ENCODE assay signal across 10 cellular contexts in the genomic region with DNA sequence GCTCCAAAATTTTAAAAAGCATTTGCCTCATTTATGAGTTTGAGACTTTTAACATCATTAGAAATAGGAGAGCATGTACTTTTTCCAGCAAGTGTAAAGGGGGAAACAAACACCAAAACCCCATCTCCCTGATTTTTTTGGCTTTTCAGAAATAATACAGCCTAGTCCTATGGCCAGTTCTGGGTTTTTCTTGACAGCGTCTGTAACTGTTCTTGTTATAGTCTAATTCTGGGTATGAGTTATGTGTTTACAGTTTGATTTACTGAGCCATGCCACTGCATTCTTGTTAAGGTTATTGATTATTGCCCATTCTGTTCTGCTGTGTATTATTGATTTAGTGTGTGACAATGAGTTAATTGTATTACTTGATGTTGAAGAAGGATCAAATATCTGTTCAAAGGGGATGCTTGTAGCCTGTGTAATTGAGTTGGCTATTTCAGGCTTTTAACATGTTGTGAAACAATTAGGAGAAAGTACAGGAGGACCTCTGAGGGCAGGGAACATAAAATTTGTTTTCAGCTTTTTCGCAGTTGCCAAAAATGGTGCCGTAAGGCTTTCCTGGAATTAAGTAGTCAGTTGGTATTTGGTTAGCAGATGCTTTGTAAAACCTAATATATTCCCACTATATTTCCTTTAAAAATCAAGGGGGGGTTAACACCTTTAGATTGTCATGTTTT. TPM values are rescaled to one million over a fixed set of nuclear protein-coding genes. Genes with fewer than 3 reads are reported as not detected.
A peak's percentile ranks its signal among the peaks of the same experiment; 100 is the strongest.
DNase-seq lines count a peak whose midpoint lies in the region; ATAC-seq and TF ChIP-seq lines count a peak whose summit lies in the region.
"Had no signal": no experiment of that assay in that cellular context is flagged by ENCODE, and none has a peak within 500 bp of the region (broad histone marks: within the 10 kb centered on the region; RNA-seq: fewer than 3 reads in every experiment).

No MANE protein-coding gene starts in this region.

- H3K9me3 Mint-ChIP-seq in CD4-positive, alpha-beta memory T cell: peaks cover 0 to 2% (median 0%) of the 10 kb centered on the region in 8 donors
- peaks cover 5% of the 10 kb centered on the region for H3K9me3 Mint-ChIP-seq in endodermal cell

- no peak for ATAC-seq in HG03565 (IDR thresholded peaks at IDR 0.05; ENCODE audit: unreplicated experiment)

- peak overlapping the region in 6 of 8 donors; percentile 42 to 85 (median 61) for H3K4me3 Mint-ChIP-seq in CD4-positive, alpha-beta memory T cell
- no peak overlapping the region for H3K4me3 Mint-ChIP-seq in endodermal cell

- peak overlapping the region in 1 of 2 donors; percentile 18 for H3K4me3 ChIP-seq in CD4-positive, alpha-beta memory T cell (ENCODE audit: low read length in 2 of 2)
- H3K4me3 ChIP-seq in esophagus muscularis mucosa: no peak overlapping the region
- H3K4me3 ChIP-seq in neutrophil (ENCODE audit: low read depth in 1 of 2, low read length in 1 of 2): no peak overlapping the region
- H3K4me3 ChIP-seq in endodermal cell (ENCODE audit: low read length): no peak overlapping the region
- H3K4me3 ChIP-seq: pancreas had no signal

- TF ChIP-seq POLR2A in esophagus muscularis mucosa (IDR thresholded peaks at IDR 0.05; ENCODE audit: low read depth): no peak

- peaks cover 5% of the 10 kb centered on the region for H3K36me3 ChIP-seq in CD4-positive, alpha-beta memory T cell (ENCODE audit: insufficient read depth, low read length)
- H3K36me3 ChIP-seq in esophagus muscularis mucosa: no peaks in the 10 kb centered on the region
- peaks cover 4% of the 10 kb centered on the region for H3K36me3 ChIP-seq in neutrophil
- no peaks in the 10 kb centered on the region for H3K36me3 ChIP-seq in endodermal cell (ENCODE audit: control insufficient read depth, insufficient read depth, low read length)
- H3K36me3 ChIP-seq: pancreas had no signal

- intact Hi-C loops in CD4-positive, alpha-beta memory T cell (cut with micrococcal nuclease): loop anchor here (5.0 kb wide), 1 partner anchor 33 kb away; no protein-coding TSS in a partner anchor
- intact Hi-C loops in esophagus muscularis mucosa (cut with DNase I): no loop called here

- peaks cover 30 to 62% of the 10 kb centered on the region in 2 donors for H3K36me3 Mint-ChIP-seq in CD4-positive, alpha-beta memory T cell
- H3K36me3 Mint-ChIP-seq in endodermal cell (ENCODE audit: low read depth): no peaks in the 10 kb centered on the region

- H3K27me3 ChIP-seq in CD4-positive, alpha-beta memory T cell (ENCODE audit: insufficient read depth, low read length): no peaks in the 10 kb centered on the region
- H3K27me3 ChIP-seq in esophagus muscularis mucosa: no peaks in the 10 kb centered on the region
- no peaks in the 10 kb centered on the region for H3K27me3 ChIP-seq in neutrophil
- peaks cover 10% of the 10 kb centered on the region for H3K27me3 ChIP-seq in endodermal cell (ENCODE audit: control insufficient read depth, insufficient read depth, low read length, poor library complexity, severe bottlenecking)
- H3K27me3 ChIP-seq: pancreas had no signal

- POLR2A ChIA-PET in CD4-positive, alpha-beta memory T cell (lab: Charles Lee; ENCODE audit: partially characterized antibody): interaction anchor here (0.6 to 1.7 kb wide), 10 partner anchors 10 to 73 kb away, joined by 3 to 10 read pairs (median 4); a partner anchor contains a TSS

- H3K27me3 Mint-ChIP-seq in CD4-positive, alpha-beta memory T cell: peaks cover 0 to 1% of the 10 kb centered on the region in 2 donors
- H3K27me3 Mint-ChIP-seq in endodermal cell (ENCODE audit: insufficient read depth): peaks cover 15% of the 10 kb centered on the region

- H3K9me3 ChIP-seq in CD4-positive, alpha-beta memory T cell (ENCODE audit: control insufficient read depth in 1 of 2, low read length in 2 of 2): no peaks in the 10 kb centered on the region
- no peaks in the 10 kb centered on the region for H3K9me3 ChIP-seq in esophagus muscularis mucosa
- no peaks in the 10 kb centered on the region for H3K9me3 ChIP-seq in neutrophil
- H3K9me3 ChIP-seq in endodermal cell (ENCODE audit: control insufficient read depth, low read length): peaks cover 12% of the 10 kb centered on the region
- H3K9me3 ChIP-seq: pancreas had no signal

- WGBS in esophagus muscularis mucosa: 83% methylated on average over 3 of the region's 3 CpGs
- 93 to 100% methylated on average over 1 to 3 of the region's 3 CpGs for WGBS in endodermal cell (ENCODE audit: insufficient coverage in 1 of 2, insufficient read length in 1 of 2), 2 experiments

- H3K27ac Mint-ChIP-seq in CD4-positive, alpha-beta memory T cell: peak overlapping the region; percentile 1 to 93 (median 69)
- H3K27ac Mint-ChIP-seq in endodermal cell: no peak overlapping the region

- H3K27ac ChIP-seq in CD4-positive, alpha-beta memory T cell (ENCODE audit: low read depth, low read length): no peak overlapping the region
- H3K27ac ChIP-seq in esophagus muscularis mucosa (replicated peaks in 1 of 4) (peak overlapping the region; percentile 40 to 68 (median 62)), neutrophil (peak overlapping the region; percentile 54), endodermal cell (ENCODE audit: low read depth, low read length) (no peak overlapping the region)

- H3K9ac ChIP-seq in endodermal cell (ENCODE audit: extremely low read depth, low read length, poor library complexity, severe bottlenecking): no peak overlapping the region

- TF ChIP-seq EP300 in esophagus muscularis mucosa (IDR thresholded peaks at IDR 0.05): no peak

- peaks cover 88% of the 10 kb centered on the region for H3K4me1 ChIP-seq in CD4-positive, alpha-beta memory T cell (ENCODE audit: insufficient read depth, low read length)
- peaks cover 60 to 82% (median 78%) of the 10 kb centered on the region in 4 donors for H3K4me1 ChIP-seq in esophagus muscularis mucosa
- peaks cover 29 to 40% of the 10 kb centered on the region in 2 experiments for H3K4me1 ChIP-seq in neutrophil (ENCODE audit: control insufficient read depth in 1 of 2, insufficient read depth in 1 of 2, low read depth in 1 of 2, low read length in 1 of 2)
- H3K4me1 ChIP-seq in endodermal cell (ENCODE audit: control insufficient read depth, insufficient read depth, low read length): no peaks in the 10 kb centered on the region

- H3K4me1 Mint-ChIP-seq in CD4-positive, alpha-beta memory T cell: peaks cover 56 to 84% (median 66%) of the 10 kb centered on the region in 4 donors
- no peaks in the 10 kb centered on the region for H3K4me1 Mint-ChIP-seq in endodermal cell

- TF ChIP-seq CTCF in esophagus muscularis mucosa (IDR thresholded peaks at IDR 0.05) (no peak), neutrophil (IDR thresholded peaks at IDR 0.05) (no peak), endodermal cell (conservative IDR thresholded peaks at IDR 0.05) (no peak)

- DNase-seq in CD4-positive, alpha-beta memory T cell: no peak
- DNase-seq in NCI-H146 (lab: John Stamatoyannopoulos, UW) (peak; percentile 52), esophagus muscularis mucosa (ENCODE audit: extremely low spot score) (no peak), NCI-H774 (lab: John Stamatoyannopoulos, UW) (no peak), SIG-M5 treated with dmso at 0.1 percent for 504 hours (lab: John Stamatoyannopoulos, UW; ENCODE audit: unreplicated experiment) (no peak), endodermal cell (no peak)
- DNase-seq: NCI-H1105, pancreas had no signal

- CTCF ChIA-PET in CD4-positive, alpha-beta memory T cell (lab: Charles Lee; ENCODE audit: partially characterized antibody): interaction anchor here (0.8 to 1.1 kb wide), 4 partner anchors 13 to 157 kb away, joined by 3 to 4 read pairs (median 3); no protein-coding TSS in a partner anchor

RNA-seq across cellular contexts. Expression of a gene that starts 46.1 kb away (rescaled TPM):
- 100 to 1,000 TPM; 420 to 430 TPM for total RNA-seq in CD4-positive, alpha-beta memory T cell
- polyA plus RNA-seq in CD4-positive, alpha-beta memory T cell: 100 to 1,000 TPM; 289 to 302 TPM
- total RNA-seq in esophagus muscularis mucosa: 100 to 1,000 TPM; 635 to 868 (median 720) TPM
- 1 to 10 TPM; 1.3 to 4.9 TPM for total RNA-seq in endodermal cell
- 15.2 TPM for polyA plus RNA-seq in endodermal cell (2013, experiment 1 of 2)
- 13.7 TPM for polyA plus RNA-seq in endodermal cell (2013, experiment 2 of 2)

Comparison
In these comparisons a context has a peak if more than half of its experiments do, and no peak if none do; other contexts are left out.
1. H3K27ac ChIP-seq: peak in esophagus muscularis mucosa (4 of 4) and neutrophil (single experiment); none in CD4-positive, alpha-beta memory T cell (single experiment) and endodermal cell (single experiment).
2. RNA of a gene that starts 46.1 kb away (total RNA-seq): 635 to 868 TPM in esophagus muscularis mucosa and 420 to 430 TPM in CD4-positive, alpha-beta memory T cell; 1.3 to 4.9 TPM in endodermal cell; every median in the first group is over 10 times any median in the second.